17 cellular contexts compared by ENCODE assay signal in genomic region chr19:1816530-1817298, GRCh38. TPM values are rescaled to one million over a fixed set of nuclear protein-coding genes. Genes with fewer than 3 reads are reported as not detected.
DNase-seq lines count a peak whose midpoint lies in the region; ATAC-seq and TF ChIP-seq lines count a peak whose summit lies in the region.
"Had no signal": no experiment of that assay in that cellular context is flagged by ENCODE, and none has a peak within 500 bp of the region (broad histone marks: within the 10 kb centered on the region; RNA-seq: fewer than 3 reads in every experiment).

No MANE protein-coding gene starts in this region.

- WGBS in spleen, 5 donors = 89 to 93% (median 91%) methylated on average over 20 to 36 of the region's 36 CpGs

- no peak overlapping the region for H3K4me3 ChIP-seq in spleen

- peaks cover 5% of the 10 kb centered on the region for H3K4me1 Mint-ChIP-seq in glutamatergic neuron (ENCODE audit: low read depth, unreplicated experiment)

- TF ChIP-seq POLR2A in GM15510 (IDR thresholded peaks at IDR 0.05; ENCODE audit: borderline replicate concordance, extremely low read depth, insufficient read length) (peak; percentile 8), spleen (IDR thresholded peaks at IDR 0.05) (no peak)

- H3K4me3 Mint-ChIP-seq in glutamatergic neuron (ENCODE audit: unreplicated experiment) = no peak overlapping the region
- H3K4me3 Mint-ChIP-seq: CD4-positive, alpha-beta memory T cell had no signal

- POLR2A ChIA-PET in RWPE1 (lab: Yijun Ruan, JAX; ENCODE audit: low non-redundant PET) = no interaction called here

- CTCF ChIA-PET in RWPE1 (lab: Yijun Ruan, JAX) = no interaction called here

- H3K27ac ChIP-seq in RWPE1 (peak overlapping the region; percentile 29), spleen (no peak overlapping the region)

- H3K4me1 ChIP-seq in spleen = peaks cover 10 to 40% (median 26%) of the 10 kb centered on the region in 6 donors

- H3K9me3 ChIP-seq in spleen = no peaks in the 10 kb centered on the region

- peaks cover 8% of the 10 kb centered on the region for H3K9me3 Mint-ChIP-seq in glutamatergic neuron (ENCODE audit: unreplicated experiment)
- H3K9me3 Mint-ChIP-seq: CD4-positive, alpha-beta memory T cell had no signal

- ATAC-seq in GM21529 (IDR thresholded peaks at IDR 0.05; ENCODE audit: unreplicated experiment) = no peak

- H3K27me3 Mint-ChIP-seq in glutamatergic neuron (ENCODE audit: unreplicated experiment) = peaks cover 10% of the 10 kb centered on the region
- H3K27me3 Mint-ChIP-seq: CD4-positive, alpha-beta memory T cell had no signal

- peaks cover 8 to 77% (median 72%) of the 10 kb centered on the region in 6 donors for H3K36me3 ChIP-seq in spleen

- intact Hi-C loops in spleen (cut with DNase I; ENCODE audit: low total_unique reads) = no loop called here

- DNase-seq in RWPE1 (ENCODE audit: low spot score) = no peak
- DNase-seq in glutamatergic neuron = peak; percentile 14
- peak; percentile 64 for DNase-seq in spleen
- DNase-seq in OCI-M1 (lab: John Stamatoyannopoulos, UW) = no peak
- DNase-seq in medulla oblongata (ENCODE audit: extremely low spot score) = no peak
- DNase-seq: C1 segment of cervical spinal cord; Calu3; CD4-positive, alpha-beta memory T cell; COR-L47; DMS53; DMS79 treated with DMSO at 0.1 percent for 48 hours; GF-D8; GOT3; H7; HCEC 1CT had no signal

- H3K27ac Mint-ChIP-seq in glutamatergic neuron (ENCODE audit: unreplicated experiment) = no peak overlapping the region

- H3K27me3 ChIP-seq in spleen (replicated peaks in 1 of 7) = no peaks in the 10 kb centered on the region

- no peak for TF ChIP-seq CTCF in RWPE1 (conservative IDR thresholded peaks at IDR 0.05; ENCODE audit: low read depth)
- TF ChIP-seq CTCF in glutamatergic neuron (IDR thresholded peaks at IDR 0.05; ENCODE audit: partially characterized antibody, unreplicated experiment) = no peak
- TF ChIP-seq CTCF in spleen (IDR thresholded peaks at IDR 0.05 in 8 of 11, conservative IDR thresholded peaks at IDR 0.05 in 3 of 11) = no peak

- no peaks in the 10 kb centered on the region for H3K36me3 Mint-ChIP-seq in glutamatergic neuron (ENCODE audit: unreplicated experiment)

RNA-seq across cellular contexts. Expression of gene ATP8B3, which starts 4.6 kb away (rescaled TPM):
- total RNA-seq in glutamatergic neuron (ENCODE audit: unreplicated experiment) (2.5 TPM), spleen (10 to 100 TPM in 1 of 7 donors, 1 to 10 TPM in 6; 5.4 to 10.1 (median 7.3) TPM)
- polyA plus RNA-seq in spleen = 1 to 10 TPM; 1.9 to 3.9 (median 2.3) TPM

RNA-seq across cellular contexts. Expression of gene REXO1, which starts 31.6 kb away (rescaled TPM):
- 65.7 TPM for total RNA-seq in glutamatergic neuron (ENCODE audit: unreplicated experiment)
- 10 to 100 TPM; 35.7 to 88.1 (median 59.2) TPM for total RNA-seq in spleen
- 10 to 100 TPM; 13.4 to 52.3 (median 27.4) TPM for polyA plus RNA-seq in spleen

RNA-seq across cellular contexts. Expression of gene KLF16, which starts 46.7 kb away (rescaled TPM):
- total RNA-seq in glutamatergic neuron (ENCODE audit: unreplicated experiment) (30.6 TPM), spleen (10 to 100 TPM; 12.9 to 39.0 (median 29.5) TPM)
- 10 to 100 TPM in 1 of 3 donors, 1 to 10 TPM in 2; 7.1 to 19.5 (median 8.1) TPM for polyA plus RNA-seq in spleen

Comparison
In these comparisons a context has a peak if more than half of its experiments do, and no peak if none do; other contexts are left out.
1. DNase-seq: peak in glutamatergic neuron (single experiment) and spleen (single experiment); none in RWPE1 (single experiment), OCI-M1 (single experiment) and medulla oblongata (single experiment).